ENCODE assay signal across 8 cellular contexts in genomic region chr11:111870522-111870886, GRCh38. TPM values are rescaled to one million over a fixed set of nuclear protein-coding genes. Genes with fewer than 3 reads are reported as not detected.
A peak's percentile ranks its signal among the peaks of the same experiment; 100 is the strongest.
DNase-seq lines count a peak whose midpoint lies in the region; ATAC-seq, FAIRE-seq and TF ChIP-seq lines count a peak whose summit lies in the region.

No MANE protein-coding gene starts in this region.

- BruUV-seq in endothelial cell of umbilical vein (replicated peaks; lab: Mats Ljungman, UMichigan), result no TSS peak

- H3K9me3 ChIP-seq in CD8-positive, alpha-beta memory T cell (ENCODE audit: low read length), result no peaks in the 10 kb centered on the region
- H3K9me3 ChIP-seq in endothelial cell of umbilical vein (replicated peaks; ENCODE audit: control insufficient read depth, insufficient read depth, low read length), result no peaks in the 10 kb centered on the region

- intact Hi-C loops in endothelial cell of umbilical vein (cut with micrococcal nuclease), result loop anchor here (2.0 kb wide), 2 partner anchors 56 to 154 kb away; partner anchors contain the start of gene DLAT

- peaks cover 4 to 50% (median 12%) of the 10 kb centered on the region in 3 donors for H3K36me3 Mint-ChIP-seq in CD8-positive, alpha-beta memory T cell
- H3K36me3 Mint-ChIP-seq in progenitor cell of endocrine pancreas (ENCODE audit: insufficient read depth), result peaks cover 24% of the 10 kb centered on the region

- peak overlapping the region; percentile 25 to 98 (median 97) for H3K27ac Mint-ChIP-seq in CD8-positive, alpha-beta memory T cell
- peak overlapping the region; percentile 97 for H3K27ac Mint-ChIP-seq in progenitor cell of endocrine pancreas

- dilution Hi-C loops in endothelial cell of umbilical vein (cut with MboI; ENCODE audit: extremely low pct_ligation_motif_present, low sequenced_read_pairs), result no loop called here

- FAIRE-seq in endothelial cell of umbilical vein (lab: Jason Lieb, UNC), result no peak
- FAIRE-seq in D721Med (lab: Jason Lieb, UNC), result no peak

- TF ChIP-seq CTCF in endothelial cell of umbilical vein (IDR thresholded peaks at IDR 0.05; ENCODE audit: extremely low read depth in 1 of 2, insufficient read depth in 1 of 2, low read depth in 1 of 2, low read length in 2 of 2), result no peak
- no peak for TF ChIP-seq CTCF in progenitor cell of endocrine pancreas (IDR thresholded peaks at IDR 0.05; ENCODE audit: unreplicated experiment)
- no peak for TF ChIP-seq CTCF in D721Med (IDR thresholded peaks at IDR 0.05; ENCODE audit: insufficient read depth, missing control alignments)

- CTCF ChIA-PET in CD8-positive, alpha-beta memory T cell (lab: Charles Lee), result interaction anchor here (1.0 to 3.3 kb wide), 6 partner anchors 9 to 261 kb away, joined by 3 to 11 read pairs (median 4); partner anchors contain the start of gene CFAP68
- CTCF ChIA-PET in endothelial cell of umbilical vein (lab: Charles Lee), result interaction anchor here (0.6 to 2.8 kb wide), 27 partner anchors 9 to 409 kb away, joined by 3 to 23 read pairs (median 4); partner anchors contain the start of genes BCO2, C11orf52 and TIMM8B

- H3K4me2 ChIP-seq in endothelial cell of umbilical vein (ENCODE audit: insufficient read depth, low read length), result peak overlapping the region; percentile 91

- H3K27ac ChIP-seq in CD8-positive, alpha-beta memory T cell (ENCODE audit: low read depth, low read length), result peak overlapping the region; percentile 88
- peak overlapping the region; percentile 71 for H3K27ac ChIP-seq in endothelial cell of umbilical vein (ENCODE audit: insufficient read depth, low read depth, low read length)

- H3K9me1 ChIP-seq in endothelial cell of umbilical vein (replicated peaks; ENCODE audit: control insufficient read depth, extremely low read depth, insufficient read depth, low read length), result no peaks in the 10 kb centered on the region

- H3K4me3 Mint-ChIP-seq in CD8-positive, alpha-beta memory T cell, result peak overlapping the region; percentile 93 to 96 (median 94)
- peak overlapping the region; percentile 95 for H3K4me3 Mint-ChIP-seq in progenitor cell of endocrine pancreas (ENCODE audit: low read depth)

- H3K4me3 ChIP-seq in CD8-positive, alpha-beta memory T cell (ENCODE audit: low read length), result peak overlapping the region; percentile 81
- peak overlapping the region; percentile 72 to 93 (median 81) for H3K4me3 ChIP-seq in endothelial cell of umbilical vein (replicated peaks in 1 of 3; ENCODE audit: insufficient read depth in 1 of 3, low read depth in 1 of 3, low read length in 3 of 3)

- DNase-seq in CD8-positive, alpha-beta memory T cell, result no peak
- DNase-seq in NOMO-1 treated with DMSO at 0.1 percent for 48 hours (lab: John Stamatoyannopoulos, UW; ENCODE audit: unreplicated experiment) (peak; percentile 63), endothelial cell of umbilical vein (ENCODE audit: low read depth, low spot score) (no peak), progenitor cell of endocrine pancreas (ENCODE audit: low spot score, unreplicated experiment) (no peak), NCI-H146 (lab: John Stamatoyannopoulos, UW) (no peak), D721Med (ENCODE audit: insufficient read length, low spot score) (no peak)
- no peak for DNase-seq in activated effector memory CD4-positive, alpha-beta T cell treated with anti-CD3 and anti-CD28 coated beads, Interleukin-2, amount 50 U/mL, for 16 hours

- peaks cover 0 to 2% of the 10 kb centered on the region in 2 donors for H3K27me3 Mint-ChIP-seq in CD8-positive, alpha-beta memory T cell
- H3K27me3 Mint-ChIP-seq in progenitor cell of endocrine pancreas, result no peaks in the 10 kb centered on the region

- peak; percentile 6 for ATAC-seq in GM21526 (IDR thresholded peaks at IDR 0.05; ENCODE audit: low FRiP score, unreplicated experiment)

- no peaks in the 10 kb centered on the region for H3K9me3 Mint-ChIP-seq in CD8-positive, alpha-beta memory T cell
- H3K9me3 Mint-ChIP-seq in progenitor cell of endocrine pancreas (ENCODE audit: low read depth), result no peaks in the 10 kb centered on the region

- H3K36me3 ChIP-seq in CD8-positive, alpha-beta memory T cell (ENCODE audit: insufficient read depth, low read length), result peaks cover 15% of the 10 kb centered on the region
- H3K36me3 ChIP-seq in endothelial cell of umbilical vein (ENCODE audit: control insufficient read depth in 2 of 2, extremely low read depth in 1 of 2, insufficient read depth in 2 of 2, low read length in 2 of 2), result peaks cover 0 to 2% of the 10 kb centered on the region in 2 experiments

- no peak for TF ChIP-seq POLR2A in endothelial cell of umbilical vein (IDR thresholded peaks at IDR 0.05; ENCODE audit: low read depth, low read length)

- POLR2A ChIA-PET in CD8-positive, alpha-beta memory T cell (lab: Charles Lee), result interaction anchor here (0.9 to 2.1 kb wide), 3 partner anchors 10 to 216 kb away, joined by 3 to 17 read pairs (median 7); partner anchors contain the start of genes CFAP68, SDHD and TIMM8B
- POLR2A ChIA-PET in endothelial cell of umbilical vein (lab: Charles Lee), result interaction anchor here (0.7 to 2.2 kb wide), 3 partner anchors 9 to 88 kb away, joined by 5 to 6 read pairs (median 5); no protein-coding TSS in a partner anchor

- H3K4me1 Mint-ChIP-seq in CD8-positive, alpha-beta memory T cell, result peaks cover 22 to 47% (median 43%) of the 10 kb centered on the region in 3 donors
- H3K4me1 Mint-ChIP-seq in progenitor cell of endocrine pancreas (ENCODE audit: low read depth), result peaks cover 12% of the 10 kb centered on the region

- no peaks in the 10 kb centered on the region for H3K27me3 ChIP-seq in CD8-positive, alpha-beta memory T cell (ENCODE audit: insufficient read depth, low read length, poor library complexity, severe bottlenecking)
- no peaks in the 10 kb centered on the region for H3K27me3 ChIP-seq in endothelial cell of umbilical vein (ENCODE audit: control insufficient read depth in 2 of 2, insufficient read depth in 2 of 2, low read length in 2 of 2)

- H3K79me2 ChIP-seq in endothelial cell of umbilical vein (ENCODE audit: control insufficient read depth, insufficient read depth, low read length), result peaks cover 4% of the 10 kb centered on the region

- H2AFZ ChIP-seq in endothelial cell of umbilical vein (ENCODE audit: low read depth, low read length), result peak overlapping the region; percentile 96

- H4K20me1 ChIP-seq in endothelial cell of umbilical vein (replicated peaks; ENCODE audit: control insufficient read depth, extremely low read depth, insufficient read depth, low read length), result no peaks in the 10 kb centered on the region

- peak overlapping the region; percentile 87 for H3K9ac ChIP-seq in endothelial cell of umbilical vein (replicated peaks; ENCODE audit: extremely low read depth, insufficient read depth, low read length)

- H3K4me1 ChIP-seq in CD8-positive, alpha-beta memory T cell (ENCODE audit: insufficient read depth, low read length), result peaks cover 21% of the 10 kb centered on the region
- peaks cover 8% of the 10 kb centered on the region for H3K4me1 ChIP-seq in endothelial cell of umbilical vein (ENCODE audit: control insufficient read depth, extremely low read depth, insufficient read depth, low read length)

RNA-seq across cellular contexts. Expression of gene ALG9, which starts 0.9 kb away (rescaled TPM):
- total RNA-seq in CD8-positive, alpha-beta memory T cell, result 10 to 100 TPM; 37.4 to 38.0 TPM
- 16.7 TPM for polyA plus RNA-seq in CD8-positive, alpha-beta memory T cell
- total RNA-seq in endothelial cell of umbilical vein (29.1 and 33.5 TPM in 2 replicates), progenitor cell of endocrine pancreas (45.2 and 47.3 TPM in 2 replicates)
- polyA plus RNA-seq in endothelial cell of umbilical vein, result 29.4 TPM in 2 replicates
- 19.2 and 21.1 TPM in 2 replicates for polyA plus RNA-seq in endothelial cell of umbilical vein (2011; cell fraction: cytosol; rRNA removed)
- polyA plus RNA-seq in endothelial cell of umbilical vein (2011; cell fraction: nucleus; rRNA removed), result 48.4 and 54.2 TPM in 2 replicates
- polyA plus RNA-seq in endothelial cell of umbilical vein (2012), result 22.9 and 31.3 TPM in 2 replicates
- polyA minus RNA-seq in endothelial cell of umbilical vein, result 61.2 and 61.9 TPM in 2 replicates
- polyA minus RNA-seq in endothelial cell of umbilical vein (2011; cell fraction: cytosol; rRNA and poly(A)+ RNA removed), result 21.8 TPM
- 36.0 and 46.6 TPM in 2 replicates for polyA minus RNA-seq in endothelial cell of umbilical vein (2011; cell fraction: nucleus; rRNA and poly(A)+ RNA removed)

RNA-seq across cellular contexts. Expression of gene FDXACB1, which starts 8.5 kb away (rescaled TPM):
- total RNA-seq in CD8-positive, alpha-beta memory T cell, result 10 to 100 TPM; 11.6 to 12.7 TPM
- polyA plus RNA-seq in CD8-positive, alpha-beta memory T cell, result 6.4 TPM
- total RNA-seq in endothelial cell of umbilical vein (1.4 and 3.3 TPM in 2 replicates), progenitor cell of endocrine pancreas (2.8 and 3.0 TPM in 2 replicates)
- polyA plus RNA-seq in endothelial cell of umbilical vein, result 1.1 and 1.3 TPM in 2 replicates
- 1.3 and 1.4 TPM in 2 replicates for polyA plus RNA-seq in endothelial cell of umbilical vein (2011; cell fraction: cytosol; rRNA removed)
- 1.9 and 2.2 TPM in 2 replicates for polyA plus RNA-seq in endothelial cell of umbilical vein (2011; cell fraction: nucleus; rRNA removed)
- 2.2 and 2.9 TPM in 2 replicates for polyA plus RNA-seq in endothelial cell of umbilical vein (2012)
- polyA minus RNA-seq in endothelial cell of umbilical vein, result 1.1 and 2.0 TPM in 2 replicates
- polyA minus RNA-seq in endothelial cell of umbilical vein (2011; cell fraction: cytosol; rRNA and poly(A)+ RNA removed), result 1.9 TPM
- polyA minus RNA-seq in endothelial cell of umbilical vein (2011; cell fraction: nucleus; rRNA and poly(A)+ RNA removed), result 0.77 and 1.5 TPM in 2 replicates

RNA-seq across cellular contexts. Expression of gene CFAP68, which starts 8.8 kb away (rescaled TPM):
- 10 to 100 TPM; 36.7 to 44.3 TPM for total RNA-seq in CD8-positive, alpha-beta memory T cell
- polyA plus RNA-seq in CD8-positive, alpha-beta memory T cell, result 24.7 TPM
- 7.4 TPM in 2 replicates for total RNA-seq in endothelial cell of umbilical vein
- 9.0 and 10.6 TPM in 2 replicates for polyA plus RNA-seq in endothelial cell of umbilical vein
- 9.1 and 9.9 TPM in 2 replicates for polyA plus RNA-seq in endothelial cell of umbilical vein (2011; cell fraction: cytosol; rRNA removed)
- polyA plus RNA-seq in endothelial cell of umbilical vein (2011; cell fraction: nucleus; rRNA removed), result 2.7 and 3.2 TPM in 2 replicates
- 15.1 and 15.3 TPM in 2 replicates for polyA plus RNA-seq in endothelial cell of umbilical vein (2012)
- 1.7 and 7.5 TPM in 2 replicates for polyA minus RNA-seq in endothelial cell of umbilical vein
- 3.9 TPM for polyA minus RNA-seq in endothelial cell of umbilical vein (2011; cell fraction: cytosol; rRNA and poly(A)+ RNA removed)
- polyA minus RNA-seq in endothelial cell of umbilical vein (2011; cell fraction: nucleus; rRNA and poly(A)+ RNA removed), result 1.5 and 1.9 TPM in 2 replicates
- 25.7 and 28.4 TPM in 2 replicates for total RNA-seq in progenitor cell of endocrine pancreas

RNA-seq across cellular contexts. Expression of gene CRYAB, which starts 41.1 kb away (rescaled TPM):
- total RNA-seq in CD8-positive, alpha-beta memory T cell, result not detected
- polyA plus RNA-seq in CD8-positive, alpha-beta memory T cell, result not detected
- total RNA-seq in endothelial cell of umbilical vein (not detected in 2 replicates), progenitor cell of endocrine pancreas (1.2 TPM in 1 of 2 replicates, not detected in the other)
- polyA plus RNA-seq in endothelial cell of umbilical vein, result 0.32 and 0.48 TPM in 2 replicates
- 0.12 and 0.23 TPM in 2 replicates for polyA plus RNA-seq in endothelial cell of umbilical vein (2011; cell fraction: cytosol; rRNA removed)
- not detected in 2 replicates for polyA plus RNA-seq in endothelial cell of umbilical vein (2011; cell fraction: nucleus; rRNA removed)
- 1.1 TPM in 1 of 2 replicates, not detected in the other for polyA plus RNA-seq in endothelial cell of umbilical vein (2012)
- polyA minus RNA-seq in endothelial cell of umbilical vein, result 0.49 and 0.58 TPM in 2 replicates
- polyA minus RNA-seq in endothelial cell of umbilical vein (2011; cell fraction: cytosol; rRNA and poly(A)+ RNA removed), result not detected
- not detected in 2 replicates for polyA minus RNA-seq in endothelial cell of umbilical vein (2011; cell fraction: nucleus; rRNA and poly(A)+ RNA removed)

RNA-seq across cellular contexts. Expression of gene HSPB2, which starts 42.0 kb away (rescaled TPM):
- not detected for total RNA-seq in CD8-positive, alpha-beta memory T cell
- not detected for polyA plus RNA-seq in CD8-positive, alpha-beta memory T cell
- total RNA-seq in endothelial cell of umbilical vein (not detected in 2 replicates), progenitor cell of endocrine pancreas (not detected in 2 replicates)
- not detected in 2 replicates for polyA plus RNA-seq in endothelial cell of umbilical vein
- not detected in 2 replicates for polyA plus RNA-seq in endothelial cell of umbilical vein (2011; cell fraction: cytosol; rRNA removed)
- polyA plus RNA-seq in endothelial cell of umbilical vein (2011; cell fraction: nucleus; rRNA removed), result not detected in 2 replicates
- polyA plus RNA-seq in endothelial cell of umbilical vein (2012), result not detected in 2 replicates
- polyA minus RNA-seq in endothelial cell of umbilical vein, result not detected in 2 replicates
- polyA minus RNA-seq in endothelial cell of umbilical vein (2011; cell fraction: cytosol; rRNA and poly(A)+ RNA removed), result not detected
- not detected in 2 replicates for polyA minus RNA-seq in endothelial cell of umbilical vein (2011; cell fraction: nucleus; rRNA and poly(A)+ RNA removed)
